1 cellular context compared by ENCODE assay signal in the genomic region with DNA sequence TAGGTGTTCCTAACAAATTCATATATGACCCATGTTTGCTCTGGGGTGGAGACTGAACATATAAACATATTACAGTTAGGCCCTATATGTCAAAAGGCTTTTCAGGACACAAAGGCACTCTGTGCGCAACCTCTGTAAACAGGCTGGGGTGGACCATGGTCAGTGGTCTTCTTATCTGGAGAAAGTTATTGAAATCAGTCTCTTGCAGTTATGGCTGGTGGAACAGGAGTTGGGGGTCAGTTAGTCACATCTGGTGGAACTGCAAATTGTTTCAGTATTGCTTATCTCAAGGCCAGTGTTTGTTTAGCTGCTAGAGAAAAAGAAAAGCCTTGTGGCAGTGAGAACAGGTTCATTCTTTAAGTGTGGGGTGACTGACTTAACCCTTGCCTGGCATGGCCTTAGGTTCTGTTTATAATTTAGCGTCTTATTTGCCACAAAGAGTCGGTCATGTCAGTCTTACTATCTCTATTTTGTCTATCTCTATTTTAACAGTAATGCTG.
TF ChIP-seq lines count a peak whose summit lies in the region.

No MANE protein-coding gene starts in this region.

TF ChIP-seq in WTC11, 78 proteins besides CTCF, POLR2A, EP300 and RAD21 (continued from another document):
- TF ChIP-seq, protein P1, sequence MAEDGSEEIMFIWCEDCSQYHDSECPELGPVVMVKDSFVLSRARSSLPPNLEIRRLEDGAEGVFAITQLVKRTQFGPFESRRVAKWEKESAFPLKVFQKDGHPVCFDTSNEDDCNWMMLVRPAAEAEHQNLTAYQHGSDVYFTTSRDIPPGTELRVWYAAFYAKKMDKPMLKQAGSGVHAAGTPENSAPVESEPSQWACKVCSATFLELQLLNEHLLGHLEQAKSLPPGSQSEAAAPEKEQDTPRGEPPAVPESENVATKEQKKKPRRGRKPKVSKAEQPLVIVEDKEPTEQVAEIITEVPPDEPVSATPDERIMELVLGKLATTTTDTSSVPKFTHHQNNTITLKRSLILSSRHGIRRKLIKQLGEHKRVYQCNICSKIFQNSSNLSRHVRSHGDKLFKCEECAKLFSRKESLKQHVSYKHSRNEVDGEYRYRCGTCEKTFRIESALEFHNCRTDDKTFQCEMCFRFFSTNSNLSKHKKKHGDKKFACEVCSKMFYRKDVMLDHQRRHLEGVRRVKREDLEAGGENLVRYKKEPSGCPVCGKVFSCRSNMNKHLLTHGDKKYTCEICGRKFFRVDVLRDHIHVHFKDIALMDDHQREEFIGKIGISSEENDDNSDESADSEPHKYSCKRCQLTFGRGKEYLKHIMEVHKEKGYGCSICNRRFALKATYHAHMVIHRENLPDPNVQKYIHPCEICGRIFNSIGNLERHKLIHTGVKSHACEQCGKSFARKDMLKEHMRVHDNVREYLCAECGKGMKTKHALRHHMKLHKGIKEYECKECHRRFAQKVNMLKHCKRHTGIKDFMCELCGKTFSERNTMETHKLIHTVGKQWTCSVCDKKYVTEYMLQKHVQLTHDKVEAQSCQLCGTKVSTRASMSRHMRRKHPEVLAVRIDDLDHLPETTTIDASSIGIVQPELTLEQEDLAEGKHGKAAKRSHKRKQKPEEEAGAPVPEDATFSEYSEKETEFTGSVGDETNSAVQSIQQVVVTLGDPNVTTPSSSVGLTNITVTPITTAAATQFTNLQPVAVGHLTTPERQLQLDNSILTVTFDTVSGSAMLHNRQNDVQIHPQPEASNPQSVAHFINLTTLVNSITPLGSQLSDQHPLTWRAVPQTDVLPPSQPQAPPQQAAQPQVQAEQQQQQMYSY (CRISPR knock-in tag; IDR thresholded peaks at IDR 0.05) = no peak
- TF ChIP-seq, protein P2, sequence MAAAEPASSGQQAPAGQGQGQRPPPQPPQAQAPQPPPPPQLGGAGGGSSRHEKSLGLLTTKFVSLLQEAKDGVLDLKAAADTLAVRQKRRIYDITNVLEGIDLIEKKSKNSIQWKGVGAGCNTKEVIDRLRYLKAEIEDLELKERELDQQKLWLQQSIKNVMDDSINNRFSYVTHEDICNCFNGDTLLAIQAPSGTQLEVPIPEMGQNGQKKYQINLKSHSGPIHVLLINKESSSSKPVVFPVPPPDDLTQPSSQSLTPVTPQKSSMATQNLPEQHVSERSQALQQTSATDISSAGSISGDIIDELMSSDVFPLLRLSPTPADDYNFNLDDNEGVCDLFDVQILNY (CRISPR knock-in tag; IDR thresholded peaks at IDR 0.05) = no peak
- TF ChIP-seq TEAD4 (CRISPR knock-in tag; IDR thresholded peaks at IDR 0.05) = no peak
- TF ChIP-seq, protein P3, sequence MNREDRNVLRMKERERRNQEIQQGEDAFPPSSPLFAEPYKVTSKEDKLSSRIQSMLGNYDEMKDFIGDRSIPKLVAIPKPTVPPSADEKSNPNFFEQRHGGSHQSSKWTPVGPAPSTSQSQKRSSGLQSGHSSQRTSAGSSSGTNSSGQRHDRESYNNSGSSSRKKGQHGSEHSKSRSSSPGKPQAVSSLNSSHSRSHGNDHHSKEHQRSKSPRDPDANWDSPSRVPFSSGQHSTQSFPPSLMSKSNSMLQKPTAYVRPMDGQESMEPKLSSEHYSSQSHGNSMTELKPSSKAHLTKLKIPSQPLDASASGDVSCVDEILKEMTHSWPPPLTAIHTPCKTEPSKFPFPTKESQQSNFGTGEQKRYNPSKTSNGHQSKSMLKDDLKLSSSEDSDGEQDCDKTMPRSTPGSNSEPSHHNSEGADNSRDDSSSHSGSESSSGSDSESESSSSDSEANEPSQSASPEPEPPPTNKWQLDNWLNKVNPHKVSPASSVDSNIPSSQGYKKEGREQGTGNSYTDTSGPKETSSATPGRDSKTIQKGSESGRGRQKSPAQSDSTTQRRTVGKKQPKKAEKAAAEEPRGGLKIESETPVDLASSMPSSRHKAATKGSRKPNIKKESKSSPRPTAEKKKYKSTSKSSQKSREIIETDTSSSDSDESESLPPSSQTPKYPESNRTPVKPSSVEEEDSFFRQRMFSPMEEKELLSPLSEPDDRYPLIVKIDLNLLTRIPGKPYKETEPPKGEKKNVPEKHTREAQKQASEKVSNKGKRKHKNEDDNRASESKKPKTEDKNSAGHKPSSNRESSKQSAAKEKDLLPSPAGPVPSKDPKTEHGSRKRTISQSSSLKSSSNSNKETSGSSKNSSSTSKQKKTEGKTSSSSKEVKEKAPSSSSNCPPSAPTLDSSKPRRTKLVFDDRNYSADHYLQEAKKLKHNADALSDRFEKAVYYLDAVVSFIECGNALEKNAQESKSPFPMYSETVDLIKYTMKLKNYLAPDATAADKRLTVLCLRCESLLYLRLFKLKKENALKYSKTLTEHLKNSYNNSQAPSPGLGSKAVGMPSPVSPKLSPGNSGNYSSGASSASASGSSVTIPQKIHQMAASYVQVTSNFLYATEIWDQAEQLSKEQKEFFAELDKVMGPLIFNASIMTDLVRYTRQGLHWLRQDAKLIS (CRISPR knock-in tag; IDR thresholded peaks at IDR 0.05; ENCODE audit: borderline replicate concordance) = no peak
